ENCODE assay signal across 1 cellular context in genomic region chr12:118189761-118190181, GRCh38.
TF ChIP-seq lines count a peak whose summit lies in the region.

No MANE protein-coding gene starts in this region.

TF ChIP-seq in HepG2, 621 proteins besides CTCF, POLR2A, EP300 and RAD21 (continued from another document):
- TF ChIP-seq, protein P1, sequence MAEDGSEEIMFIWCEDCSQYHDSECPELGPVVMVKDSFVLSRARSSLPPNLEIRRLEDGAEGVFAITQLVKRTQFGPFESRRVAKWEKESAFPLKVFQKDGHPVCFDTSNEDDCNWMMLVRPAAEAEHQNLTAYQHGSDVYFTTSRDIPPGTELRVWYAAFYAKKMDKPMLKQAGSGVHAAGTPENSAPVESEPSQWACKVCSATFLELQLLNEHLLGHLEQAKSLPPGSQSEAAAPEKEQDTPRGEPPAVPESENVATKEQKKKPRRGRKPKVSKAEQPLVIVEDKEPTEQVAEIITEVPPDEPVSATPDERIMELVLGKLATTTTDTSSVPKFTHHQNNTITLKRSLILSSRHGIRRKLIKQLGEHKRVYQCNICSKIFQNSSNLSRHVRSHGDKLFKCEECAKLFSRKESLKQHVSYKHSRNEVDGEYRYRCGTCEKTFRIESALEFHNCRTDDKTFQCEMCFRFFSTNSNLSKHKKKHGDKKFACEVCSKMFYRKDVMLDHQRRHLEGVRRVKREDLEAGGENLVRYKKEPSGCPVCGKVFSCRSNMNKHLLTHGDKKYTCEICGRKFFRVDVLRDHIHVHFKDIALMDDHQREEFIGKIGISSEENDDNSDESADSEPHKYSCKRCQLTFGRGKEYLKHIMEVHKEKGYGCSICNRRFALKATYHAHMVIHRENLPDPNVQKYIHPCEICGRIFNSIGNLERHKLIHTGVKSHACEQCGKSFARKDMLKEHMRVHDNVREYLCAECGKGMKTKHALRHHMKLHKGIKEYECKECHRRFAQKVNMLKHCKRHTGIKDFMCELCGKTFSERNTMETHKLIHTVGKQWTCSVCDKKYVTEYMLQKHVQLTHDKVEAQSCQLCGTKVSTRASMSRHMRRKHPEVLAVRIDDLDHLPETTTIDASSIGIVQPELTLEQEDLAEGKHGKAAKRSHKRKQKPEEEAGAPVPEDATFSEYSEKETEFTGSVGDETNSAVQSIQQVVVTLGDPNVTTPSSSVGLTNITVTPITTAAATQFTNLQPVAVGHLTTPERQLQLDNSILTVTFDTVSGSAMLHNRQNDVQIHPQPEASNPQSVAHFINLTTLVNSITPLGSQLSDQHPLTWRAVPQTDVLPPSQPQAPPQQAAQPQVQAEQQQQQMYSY (CRISPR knock-in tag; IDR thresholded peaks at IDR 0.05), result no peak
- no peak for TF ChIP-seq ZNF781 (CRISPR knock-in tag; IDR thresholded peaks at IDR 0.05; ENCODE audit: borderline replicate concordance, not compliant biosample characterization)
- TF ChIP-seq BRD4 (CRISPR knock-in tag; IDR thresholded peaks at IDR 0.05), result no peak
- no peak for TF ChIP-seq ZNF598 (CRISPR knock-in tag; IDR thresholded peaks at IDR 0.05; ENCODE audit: borderline replicate concordance)
- no peak for TF ChIP-seq ZNF558 (CRISPR knock-in tag; IDR thresholded peaks at IDR 0.05; ENCODE audit: borderline replicate concordance)
- TF ChIP-seq ETV6 (CRISPR knock-in tag; conservative IDR thresholded peaks at IDR 0.05), result no peak
- no peak for TF ChIP-seq FOXJ3 (CRISPR knock-in tag; IDR thresholded peaks at IDR 0.05; ENCODE audit: borderline replicate concordance)
- no peak for TF ChIP-seq ZNF546 (CRISPR knock-in tag; conservative IDR thresholded peaks at IDR 0.05)
- no peak for TF ChIP-seq RFX1 (IDR thresholded peaks at IDR 0.05)
- TF ChIP-seq NFKB2 (CRISPR knock-in tag; IDR thresholded peaks at IDR 0.05; ENCODE audit: borderline replicate concordance), result no peak
- TF ChIP-seq ZNF550 (CRISPR knock-in tag; IDR thresholded peaks at IDR 0.05; ENCODE audit: borderline replicate concordance), result no peak
- no peak for TF ChIP-seq HMG20A (CRISPR knock-in tag; IDR thresholded peaks at IDR 0.05; ENCODE audit: borderline replicate concordance)
- no peak for TF ChIP-seq SPEN (CRISPR knock-in tag; IDR thresholded peaks at IDR 0.05; ENCODE audit: low read depth)
- TF ChIP-seq, protein P2, sequence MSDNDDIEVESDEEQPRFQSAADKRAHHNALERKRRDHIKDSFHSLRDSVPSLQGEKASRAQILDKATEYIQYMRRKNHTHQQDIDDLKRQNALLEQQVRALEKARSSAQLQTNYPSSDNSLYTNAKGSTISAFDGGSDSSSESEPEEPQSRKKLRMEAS (IDR thresholded peaks at IDR 0.05), result no peak
TF ChIP-seq in HepG2: peak in this region for 0.
